In genomic region chr22:28791841-28792490, GRCh38 we compare ENCODE assay signal across 9 cellular contexts. TPM values are rescaled to one million over a fixed set of nuclear protein-coding genes. Genes with fewer than 3 reads are reported as not detected.
A peak's percentile ranks its signal among the peaks of the same experiment; 100 is the strongest.
DNase-seq lines count a peak whose midpoint lies in the region; ATAC-seq and TF ChIP-seq lines count a peak whose summit lies in the region.
"Had no signal": no experiment of that assay in that cellular context is flagged by ENCODE, and none has a peak within 500 bp of the region (broad histone marks: within the 10 kb centered on the region; RNA-seq: fewer than 3 reads in every experiment).

No MANE protein-coding gene starts in this region.

- H3K27me3 Mint-ChIP-seq in effector memory CD8-positive, alpha-beta T cell: no peaks in the 10 kb centered on the region

- peak; percentile 62 for ATAC-seq in GM21381 (IDR thresholded peaks at IDR 0.05; ENCODE audit: unreplicated experiment)
- ATAC-seq in effector memory CD8-positive, alpha-beta T cell (replicated peaks): peak; percentile 50

- peaks cover 54 to 55% of the 10 kb centered on the region in 2 donors for H3K4me1 Mint-ChIP-seq in effector memory CD8-positive, alpha-beta T cell (ENCODE audit: low read depth in 2 of 2)

- H3K27ac Mint-ChIP-seq in effector memory CD8-positive, alpha-beta T cell: peak overlapping the region; percentile 81

- H3K9me3 Mint-ChIP-seq in effector memory CD8-positive, alpha-beta T cell: no peaks in the 10 kb centered on the region

- H3K36me3 Mint-ChIP-seq in effector memory CD8-positive, alpha-beta T cell (ENCODE audit: insufficient read depth): peaks cover 60% of the 10 kb centered on the region

- no peak overlapping the region for H3K4me3 ChIP-seq in Jurkat, Clone E6-1 (ENCODE audit: low read length)

- DNase-seq in GM10248 (ENCODE audit: extremely low spot score) (peak; percentile 57), HUDEP-2 (lab: John Stamatoyannopoulos, UW; ENCODE audit: unreplicated experiment in 76 of 76) (no peak), T-helper 9 cell (no peak), AG08396 (ENCODE audit: low spot score) (no peak), CD1c-positive myeloid dendritic cell (ENCODE audit: extremely low spot score) (no peak)
- DNase-seq in Jurkat, Clone E6-1 (ENCODE audit: low read depth, low spot score): peak; percentile 80
- DNase-seq in effector memory CD8-positive, alpha-beta T cell: no peak
- DNase-seq: stimulated activated CD4-positive, alpha-beta T cell treated with anti-CD3 and anti-CD28 coated beads, Interleukin-15, amount 100 ng/mL, for 24 hours had no signal

- peak overlapping the region; percentile 19 to 54 for H3K4me3 Mint-ChIP-seq in effector memory CD8-positive, alpha-beta T cell

- CTCF ChIA-PET in GM10248 (lab: Yijun Ruan, JAX): interaction anchor here (0.9 to 3.9 kb wide), 6 partner anchors 8 to 38 kb away, joined by 3 to 33 read pairs (median 4); partner anchors contain the start of gene XBP1

- TF ChIP-seq CTCF in GM10248 (IDR thresholded peaks at IDR 0.05; ENCODE audit: control extremely low read depth, extremely low read depth, low read depth, missing control alignments): no peak

- POLR2A ChIA-PET in GM10248 (lab: Yijun Ruan, JAX): interaction anchor here (0.5 to 1.3 kb wide), 3 partner anchors 9 to 163 kb away, joined by 3 to 7 read pairs (median 3); partner anchors contain the start of gene XBP1

RNA-seq across cellular contexts. Expression of gene XBP1, which starts 8.4 kb away (rescaled TPM):
- 37.2 TPM for polyA plus RNA-seq in Jurkat, Clone E6-1 (2012; ENCODE audit: insufficient read depth, insufficient read length)

RNA-seq across cellular contexts. Expression of gene CCDC117, which starts 19.5 kb away (rescaled TPM):
- polyA plus RNA-seq in Jurkat, Clone E6-1 (2012; ENCODE audit: insufficient read depth, insufficient read length): 28.7 TPM

RNA-seq across cellular contexts. Expression of gene HSCB, which starts 50.1 kb away (rescaled TPM):
- polyA plus RNA-seq in Jurkat, Clone E6-1 (2012; ENCODE audit: insufficient read depth, insufficient read length): 19.6 TPM

RNA-seq across cellular contexts. Expression of gene CHEK2, which starts 50.3 kb away (rescaled TPM):
- 60.9 TPM for polyA plus RNA-seq in Jurkat, Clone E6-1 (2012; ENCODE audit: insufficient read depth, insufficient read length)

Comparison
In these comparisons a context has a peak if more than half of its experiments do, and no peak if none do; other contexts are left out.
1. DNase-seq: peak in GM10248 (single experiment) and Jurkat, Clone E6-1 (single experiment); none in effector memory CD8-positive, alpha-beta T cell (0 of 3), HUDEP-2 (0 of 76), T-helper 9 cell (single experiment), AG08396 (single experiment) and CD1c-positive myeloid dendritic cell (single experiment).